Comparison of ENCODE assay signal across 18 cellular contexts in genomic region chr13:98514268-98514667, GRCh38.
A peak's percentile ranks its signal among the peaks of the same experiment; 100 is the strongest.
DNase-seq lines count a peak whose midpoint lies in the region; ATAC-seq and TF ChIP-seq lines count a peak whose summit lies in the region.
"Had no signal": no experiment of that assay in that cellular context is flagged by ENCODE, and none has a peak within 500 bp of the region (broad histone marks: within the 10 kb centered on the region; RNA-seq: fewer than 3 reads in every experiment).

No MANE protein-coding gene starts in this region.

- H3K4me3 Mint-ChIP-seq in central memory CD8-positive, alpha-beta T cell: no peak overlapping the region

- H3K4me1 Mint-ChIP-seq in central memory CD8-positive, alpha-beta T cell: peaks cover 77% of the 10 kb centered on the region

- peaks cover 24% of the 10 kb centered on the region for H3K36me3 ChIP-seq in OCI-LY3 (replicated peaks; ENCODE audit: low read depth, low read length)
- H3K36me3 ChIP-seq: ovary, right atrium auricular region had no signal

- TF ChIP-seq CTCF in OCI-LY3 (IDR thresholded peaks at IDR 0.05; ENCODE audit: low read depth, low read length): no peak

- peak overlapping the region; percentile 63 for H3K4me2 ChIP-seq in OCI-LY3 (ENCODE audit: low read length)

- peaks cover 71% of the 10 kb centered on the region for H3K79me2 ChIP-seq in OCI-LY3 (ENCODE audit: low read length)

- no peak overlapping the region for H2AFZ ChIP-seq in OCI-LY3 (ENCODE audit: low read depth, low read length)

- H3K9ac ChIP-seq in OCI-LY3 (ENCODE audit: low read length): no peak overlapping the region

- peaks cover 22% of the 10 kb centered on the region for H3K36me3 Mint-ChIP-seq in central memory CD8-positive, alpha-beta T cell (ENCODE audit: insufficient read depth)

- no peaks in the 10 kb centered on the region for H3K27me3 ChIP-seq in OCI-LY3 (ENCODE audit: low read depth, low read length)
- H3K27me3 ChIP-seq: ovary, right atrium auricular region had no signal

- H3K27ac ChIP-seq in OCI-LY3 (ENCODE audit: low read length): no peak overlapping the region
- H3K27ac ChIP-seq: ovary, right atrium auricular region had no signal

- H3K4me3 ChIP-seq in OCI-LY3 (ENCODE audit: low read length): peak overlapping the region; percentile 10
- H3K4me3 ChIP-seq: ovary, right atrium auricular region had no signal

- H3K9me3 Mint-ChIP-seq in central memory CD8-positive, alpha-beta T cell: no peaks in the 10 kb centered on the region
- H3K9me3 Mint-ChIP-seq: naive thymus-derived CD4-positive, alpha-beta T cell had no signal

- H3K9me3 ChIP-seq in OCI-LY3 (ENCODE audit: insufficient read depth, low read length): no peaks in the 10 kb centered on the region
- H3K9me3 ChIP-seq: ovary, right atrium auricular region had no signal

- H3K27ac Mint-ChIP-seq in central memory CD8-positive, alpha-beta T cell (ENCODE audit: low read depth): peak overlapping the region; percentile 70

- no peak for DNase-seq in activated CD4-positive, CD25-positive, alpha-beta regulatory T cell treated with anti-CD3 and anti-CD28 coated beads, Interleukin-2, amount 50 U/mL, for 72 hours
- DNase-seq in CD1c-positive myeloid dendritic cell (ENCODE audit: extremely low spot score): peak; percentile 37
- no peak for DNase-seq in central memory CD8-positive, alpha-beta T cell (ENCODE audit: low spot score in 2 of 2)
- no peak for DNase-seq in RKO (ENCODE audit: low spot score)
- DNase-seq in stimulated activated CD4-positive, alpha-beta T cell treated with anti-CD3 and anti-CD28 coated beads, Interleukin-4, amount 100 ng/mL, for 4 hours: no peak
- DNase-seq: amygdala; dermis blood vessel endothelial cell; GOT3; naive thymus-derived CD4-positive, alpha-beta T cell; NCI-H2107; NCI-H446 treated with DMSO at 0.1 percent for 48 hours; ovary; stimulated activated CD4-positive, alpha-beta T cell treated with anti-CD3 and anti-CD28 coated beads, Interleukin-12 subunit alpha, Interleukin-12 subunit beta, amount 100 ng/mL, for 4 hours; substantia nigra had no signal

- peak; percentile 23 to 27 for ATAC-seq in activated CD4-positive, CD25-positive, alpha-beta regulatory T cell treated with anti-CD3 and anti-CD28 coated beads, Interleukin-2, amount 50 U/mL, for 24 hours
- no peak for ATAC-seq in central memory CD8-positive, alpha-beta T cell (replicated peaks; ENCODE audit: extremely low read depth, poor library complexity, severe bottlenecking)
- ATAC-seq in GM19035 (IDR thresholded peaks at IDR 0.05; ENCODE audit: unreplicated experiment): no peak
- ATAC-seq: naive thymus-derived CD4-positive, alpha-beta T cell had no signal

- peaks cover 76% of the 10 kb centered on the region for H4K20me1 ChIP-seq in OCI-LY3 (ENCODE audit: insufficient read depth, low read length)

- H3K4me1 ChIP-seq in OCI-LY3 (ENCODE audit: low read length): peaks cover 91% of the 10 kb centered on the region

- H3K27me3 Mint-ChIP-seq in central memory CD8-positive, alpha-beta T cell: no peaks in the 10 kb centered on the region
- H3K27me3 Mint-ChIP-seq: naive thymus-derived CD4-positive, alpha-beta T cell had no signal

Comparison
In these comparisons a context has a peak if more than half of its experiments do, and no peak if none do; other contexts are left out.
1. ATAC-seq: peak in activated CD4-positive, CD25-positive, alpha-beta regulatory T cell treated with anti-CD3 and anti-CD28 coated beads, Interleukin-2, amount 50 U/mL, for 24 hours (2 of 2); none in central memory CD8-positive, alpha-beta T cell (single experiment) and GM19035 (single experiment).